In genomic region chr11:130448416-130449068, GRCh38 we compare ENCODE assay signal across 8 cellular contexts. TPM values are rescaled to one million over a fixed set of nuclear protein-coding genes. Genes with fewer than 3 reads are reported as not detected.
A peak's percentile ranks its signal among the peaks of the same experiment; 100 is the strongest.
DNase-seq lines count a peak whose midpoint lies in the region; ATAC-seq and TF ChIP-seq lines count a peak whose summit lies in the region.

TSS of gene ADAMTS15 (plus strand) at chr11:130448645. CDS start at chr11:130448974, 329 bp downstream.

- H3K27ac Mint-ChIP-seq in activated CD8-positive, alpha-beta T cell treated with anti-CD3 and anti-CD28 coated beads, Interleukin-2, amount 10 ng/mL, durations not matched to agents 7 days and 5 days, result no peak within 1 kb of the TSS
- peak within 1 kb of the TSS; percentile 64 for H3K27ac Mint-ChIP-seq in nephron progenitor cell

- H3K27ac ChIP-seq in aorta (ENCODE audit: low read depth in 1 of 2, low read length in 2 of 2), result peak within 1 kb of the TSS in 1 of 2 donors; percentile 48

- H3K9me3 Mint-ChIP-seq in activated CD8-positive, alpha-beta T cell treated with anti-CD3 and anti-CD28 coated beads, Interleukin-2, amount 10 ng/mL, durations not matched to agents 7 days and 5 days (ENCODE audit: insufficient read depth), result no peaks in the 10 kb centered on the region
- H3K9me3 Mint-ChIP-seq in nephron progenitor cell, result no peaks in the 10 kb centered on the region

- H3K4me3 Mint-ChIP-seq in activated CD8-positive, alpha-beta T cell treated with anti-CD3 and anti-CD28 coated beads, Interleukin-2, amount 10 ng/mL, durations not matched to agents 7 days and 5 days, result peak within 1 kb of the TSS; percentile 57
- peak within 1 kb of the TSS; percentile 86 for H3K4me3 Mint-ChIP-seq in nephron progenitor cell

- no peaks in the 10 kb centered on the region for H3K36me3 ChIP-seq in aorta (ENCODE audit: control insufficient read depth in 1 of 2, insufficient read depth in 2 of 2, low read length in 1 of 2)

- CTCF ChIA-PET in activated CD8-positive, alpha-beta T cell treated with anti-CD3 and anti-CD28 coated beads, Interleukin-2, amount 10 ng/mL, durations not matched to agents 7 days and 5 days (lab: Charles Lee), result interaction anchor here (1.2 to 3.4 kb wide), 2 partner anchors 13 to 414 kb away, joined by 4 to 13 read pairs; no protein-coding TSS in a partner anchor

- TF ChIP-seq CTCF in fibroblast of villous mesenchyme (IDR thresholded peaks at IDR 0.05; ENCODE audit: insufficient read depth, low read depth, low read length) (no peak), nephron progenitor cell (IDR thresholded peaks at IDR 0.05) (no peak)

- H3K4me3 ChIP-seq in fibroblast of villous mesenchyme (ENCODE audit: low read depth, low read length), result peak within 1 kb of the TSS; percentile 74
- peak within 1 kb of the TSS; percentile 30 to 52 for H3K4me3 ChIP-seq in aorta (ENCODE audit: low read length in 2 of 2)

- peak; percentile 93 for ATAC-seq in activated CD8-positive, alpha-beta T cell treated with anti-CD3 and anti-CD28 coated beads, Interleukin-2, amount 10 ng/mL, durations not matched to agents 7 days and 5 days
- ATAC-seq in aorta (ENCODE audit: low FRiP score), result peak; percentile 86

- POLR2A ChIA-PET in activated CD8-positive, alpha-beta T cell treated with anti-CD3 and anti-CD28 coated beads, Interleukin-2, amount 10 ng/mL, durations not matched to agents 7 days and 5 days (lab: Charles Lee), result no interaction called here

- peaks cover 56% of the 10 kb centered on the region for H3K27me3 Mint-ChIP-seq in activated CD8-positive, alpha-beta T cell treated with anti-CD3 and anti-CD28 coated beads, Interleukin-2, amount 10 ng/mL, durations not matched to agents 7 days and 5 days (ENCODE audit: low read depth)
- H3K27me3 Mint-ChIP-seq in nephron progenitor cell (ENCODE audit: low read depth, poor library complexity), result peaks cover 48% of the 10 kb centered on the region

- H3K9me3 ChIP-seq in aorta (ENCODE audit: control insufficient read depth, low read length), result no peaks in the 10 kb centered on the region

- DNase-seq in activated naive CD4-positive, alpha-beta T cell treated with Interleukin-2 at 50 U/mL for 16 hours, result peak; percentile 11
- DNase-seq in activated naive CD4-positive, alpha-beta T cell (lab: John Stamatoyannopoulos, UW), result no peak
- peak; percentile 45 for DNase-seq in NCI-H1436 treated with DMSO at 0.1 percent for 48 hours (lab: John Stamatoyannopoulos, UW)
- DNase-seq in activated CD8-positive, alpha-beta T cell treated with anti-CD3 and anti-CD28 coated beads, Interleukin-2, amount 10 ng/mL, durations not matched to agents 7 days and 5 days, result peak; percentile 58
- peak; percentile 90 for DNase-seq in fibroblast of villous mesenchyme (ENCODE audit: low read depth)
- peak; percentile 91 for DNase-seq in nephron progenitor cell
- peak; percentile 89 to 94 for DNase-seq in aorta
- DNase-seq in cerebellar cortex (ENCODE audit: low spot score), result no peak

- WGBS in aorta, 2 donors, result 0 to 1% methylated on average over 47 to 57 of the region's 57 CpGs

- peaks cover 9% of the 10 kb centered on the region for H3K4me1 Mint-ChIP-seq in activated CD8-positive, alpha-beta T cell treated with anti-CD3 and anti-CD28 coated beads, Interleukin-2, amount 10 ng/mL, durations not matched to agents 7 days and 5 days (ENCODE audit: low read depth)
- H3K4me1 Mint-ChIP-seq in nephron progenitor cell, result peaks cover 44% of the 10 kb centered on the region

- H3K27me3 ChIP-seq in aorta (ENCODE audit: control insufficient read depth in 1 of 2, insufficient read depth in 2 of 2, low read length in 1 of 2), result no peaks in the 10 kb centered on the region

- no peaks in the 10 kb centered on the region for H3K36me3 Mint-ChIP-seq in activated CD8-positive, alpha-beta T cell treated with anti-CD3 and anti-CD28 coated beads, Interleukin-2, amount 10 ng/mL, durations not matched to agents 7 days and 5 days (ENCODE audit: low read depth)
- H3K36me3 Mint-ChIP-seq in nephron progenitor cell (ENCODE audit: low read depth), result no peaks in the 10 kb centered on the region

- intact Hi-C loops in aorta (cut with DNase I), result loop anchor here in 1 of 2 donors (5.0 kb wide), 2 partner anchors 74 to 164 kb away; no protein-coding TSS in a partner anchor

- no peaks in the 10 kb centered on the region for H3K4me1 ChIP-seq in aorta (ENCODE audit: control insufficient read depth in 1 of 2, insufficient read depth in 2 of 2, low read length in 2 of 2)

RNA-seq across cellular contexts. Expression of gene ADAMTS15, which starts in this region (rescaled TPM):
- total RNA-seq in activated CD8-positive, alpha-beta T cell treated with anti-CD3 and anti-CD28 coated beads, Interleukin-2, amount 10 ng/mL, durations not matched to agents 7 days and 5 days, result under 1 TPM; 0.05 to 0.08 TPM
- total RNA-seq in fibroblast of villous mesenchyme (2.2 and 2.9 TPM in 2 replicates), aorta (10 to 100 TPM in 1 of 2 donors, 1 to 10 TPM in 1; 8.0 to 16.0 TPM)
- 1 to 10 TPM; 1.9 to 4.6 TPM for polyA plus RNA-seq in aorta

Comparison
In these comparisons a context has a peak if more than half of its experiments do, and no peak if none do; other contexts are left out.
1. DNase-seq: peak in activated naive CD4-positive, alpha-beta T cell treated with Interleukin-2 at 50 U/mL for 16 hours (single experiment), NCI-H1436 treated with DMSO at 0.1 percent for 48 hours (single experiment), fibroblast of villous mesenchyme (single experiment), nephron progenitor cell (single experiment) and aorta (2 of 2); none in activated naive CD4-positive, alpha-beta T cell (0 of 4) and cerebellar cortex (single experiment).
2. Peak in DNase-seq and ATAC-seq in activated CD8-positive, alpha-beta T cell treated with anti-CD3 and anti-CD28 coated beads, Interleukin-2, amount 10 ng/mL, durations not matched to agents 7 days and 5 days; RNA of the gene not detected or under 1 TPM.